Comparison of ENCODE assay signal across 8 cellular contexts in genomic region chr3:69082805-69083204, GRCh38.
DNase-seq lines count a peak whose midpoint lies in the region; ATAC-seq and FAIRE-seq lines count a peak whose summit lies in the region.

No MANE protein-coding gene starts in this region.

- peak; percentile 41 for ATAC-seq in HG02970 (IDR thresholded peaks at IDR 0.05; ENCODE audit: low FRiP score, unreplicated experiment)

- DNase-seq in SIG-M5 treated with dmso at 0.1 percent for 504 hours (lab: John Stamatoyannopoulos, UW; ENCODE audit: unreplicated experiment) (peak; percentile 43), SIG-M5 (lab: John Stamatoyannopoulos, UW) (no peak), RCC 7860 (ENCODE audit: low spot score) (peak; percentile 72), left kidney (ENCODE audit: low read depth, low spot score) (peak; percentile 85), HuH-7.5 (ENCODE audit: low spot score) (no peak)
- peak; percentile 82 for DNase-seq in activated naive CD4-positive, alpha-beta T cell treated with Interleukin-2 at 50 U/mL for 16 hours
- peak; percentile 38 for DNase-seq in stimulated activated CD8-positive, alpha-beta memory T cell treated with anti-CD3 and anti-CD28 coated beads, Interleukin-7, amount 100 ng/mL, for 24 hours (ENCODE audit: low read depth)

- FAIRE-seq in RCC 7860 (lab: Jason Lieb, UNC) = peak; percentile 84

Comparison
In these comparisons a context has a peak if more than half of its experiments do, and no peak if none do; other contexts are left out.
1. DNase-seq: peak in SIG-M5 treated with dmso at 0.1 percent for 504 hours (single experiment), RCC 7860 (single experiment), activated naive CD4-positive, alpha-beta T cell treated with Interleukin-2 at 50 U/mL for 16 hours (single experiment), left kidney (single experiment) and stimulated activated CD8-positive, alpha-beta memory T cell treated with anti-CD3 and anti-CD28 coated beads, Interleukin-7, amount 100 ng/mL, for 24 hours (single experiment); none in SIG-M5 (single experiment) and HuH-7.5 (single experiment).